21 cellular contexts compared by ENCODE assay signal in genomic region chr20:48924711-48925109, GRCh38. TPM values are rescaled to one million over a fixed set of nuclear protein-coding genes. Genes with fewer than 3 reads are reported as not detected.
DNase-seq lines count a peak whose midpoint lies in the region; ATAC-seq and FAIRE-seq lines count a peak whose summit lies in the region.
"Had no signal": no experiment of that assay in that cellular context is flagged by ENCODE, and none has a peak within 500 bp of the region (broad histone marks: within the 10 kb centered on the region; RNA-seq: fewer than 3 reads in every experiment).

No MANE protein-coding gene starts in this region.

- intact Hi-C loops in dendritic cell treated with granulocyte-macrophage colony-stimulating factor and Interleukin-4, amounts not matched to agents 40 ng/mL and 50 ng/mL, for 4 days (cut with micrococcal nuclease): loop anchor here (5.0 kb wide), 3 partner anchors 38 to 212 kb away; no protein-coding TSS in a partner anchor

- peaks cover 74% of the 10 kb centered on the region for H3K4me1 Mint-ChIP-seq in activated naive CD4-positive, alpha-beta T cell treated with anti-CD3 and anti-CD28 coated beads, Interleukin-2, amount 50 U/mL, for 24 hours
- H3K4me1 Mint-ChIP-seq in activated naive CD4-positive, alpha-beta T cell treated with anti-CD3 and anti-CD28 coated beads, Interleukin-2, amount 10 ng/mL, durations not matched to agents 7 days and 5 days: peaks cover 40% of the 10 kb centered on the region
- H3K4me1 Mint-ChIP-seq in dendritic cell treated with granulocyte-macrophage colony-stimulating factor and Interleukin-4, amounts not matched to agents 40 ng/mL and 50 ng/mL, for 4 days (ENCODE audit: low read depth): peaks cover 57% of the 10 kb centered on the region

- H3K27ac Mint-ChIP-seq in activated naive CD4-positive, alpha-beta T cell treated with anti-CD3 and anti-CD28 coated beads, Interleukin-2, amount 50 U/mL, for 24 hours: peak overlapping the region; percentile 36
- no peak overlapping the region for H3K27ac Mint-ChIP-seq in activated naive CD4-positive, alpha-beta T cell treated with anti-CD3 and anti-CD28 coated beads, Interleukin-2, amount 10 ng/mL, durations not matched to agents 7 days and 5 days
- H3K27ac Mint-ChIP-seq in dendritic cell treated with granulocyte-macrophage colony-stimulating factor and Interleukin-4, amounts not matched to agents 40 ng/mL and 50 ng/mL, for 4 days: peak overlapping the region; percentile 71
- H3K27ac Mint-ChIP-seq: activated naive CD8-positive, alpha-beta T cell treated with anti-CD3 and anti-CD28 coated beads, Interleukin-2, amount 10 ng/mL, durations not matched to agents 7 days and 5 days had no signal

- H3K79me2 ChIP-seq in Karpas-422 (ENCODE audit: low read length): peaks cover 74% of the 10 kb centered on the region

- no peak overlapping the region for H3K4me3 Mint-ChIP-seq in activated naive CD4-positive, alpha-beta T cell treated with anti-CD3 and anti-CD28 coated beads, Interleukin-2, amount 50 U/mL, for 24 hours
- H3K4me3 Mint-ChIP-seq in activated naive CD4-positive, alpha-beta T cell treated with anti-CD3 and anti-CD28 coated beads, Interleukin-2, amount 10 ng/mL, durations not matched to agents 7 days and 5 days: no peak overlapping the region
- H3K4me3 Mint-ChIP-seq in dendritic cell treated with granulocyte-macrophage colony-stimulating factor and Interleukin-4, amounts not matched to agents 40 ng/mL and 50 ng/mL, for 4 days: peak overlapping the region; percentile 44
- H3K4me3 Mint-ChIP-seq: activated naive CD8-positive, alpha-beta T cell treated with anti-CD3 and anti-CD28 coated beads, Interleukin-2, amount 10 ng/mL, durations not matched to agents 7 days and 5 days had no signal

- no peaks in the 10 kb centered on the region for H3K27me3 Mint-ChIP-seq in activated naive CD4-positive, alpha-beta T cell treated with anti-CD3 and anti-CD28 coated beads, Interleukin-2, amount 50 U/mL, for 24 hours
- H3K27me3 Mint-ChIP-seq in activated naive CD4-positive, alpha-beta T cell treated with anti-CD3 and anti-CD28 coated beads, Interleukin-2, amount 10 ng/mL, durations not matched to agents 7 days and 5 days: no peaks in the 10 kb centered on the region
- no peaks in the 10 kb centered on the region for H3K27me3 Mint-ChIP-seq in dendritic cell treated with granulocyte-macrophage colony-stimulating factor and Interleukin-4, amounts not matched to agents 40 ng/mL and 50 ng/mL, for 4 days
- H3K27me3 Mint-ChIP-seq: activated naive CD8-positive, alpha-beta T cell treated with anti-CD3 and anti-CD28 coated beads, Interleukin-2, amount 10 ng/mL, durations not matched to agents 7 days and 5 days; effector memory CD8-positive, alpha-beta T cell had no signal

- H3K9me2 ChIP-seq in Karpas-422 (replicated peaks; ENCODE audit: insufficient read depth, low read length): no peaks in the 10 kb centered on the region

- no peaks in the 10 kb centered on the region for H3K27me3 ChIP-seq in Karpas-422 (ENCODE audit: low read length)
- H3K27me3 ChIP-seq in small intestine (ENCODE audit: control insufficient read depth in 2 of 2, insufficient read depth in 2 of 2, low read length in 2 of 2): no peaks in the 10 kb centered on the region
- H3K27me3 ChIP-seq: MG63, uterus had no signal

- no peak for DNase-seq in activated naive CD4-positive, alpha-beta T cell treated with anti-CD3 and anti-CD28 coated beads, Interleukin-2, amount 10 ng/mL, durations not matched to agents 7 days and 5 days
- no peak for DNase-seq in Karpas-422
- no peak for DNase-seq in small intestine
- no peak for DNase-seq in cortex of kidney (lab: John Stamatoyannopoulos, UW)
- DNase-seq: activated CD4-positive, alpha-beta T cell treated with anti-CD3 and anti-CD28 coated beads, Interleukin-2, amount 50 U/mL, for 1 hour; activated naive CD8-positive, alpha-beta T cell treated with anti-CD3 and anti-CD28 coated beads, Interleukin-2, amount 10 ng/mL, durations not matched to agents 7 days and 5 days; activated T-cell treated with anti-CD3 and anti-CD28 coated beads, Interleukin-2, amount 50 U/mL, for 1 hour; DMS79; effector memory CD8-positive, alpha-beta T cell; hypothalamus; MG63; NCI-H187 treated with DMSO at 0.1 percent for 48 hours; NCI-H510A; stimulated activated naive CD4-positive, alpha-beta T cell treated with Interleukin-2 at 50 U/mL for 16 hours; uterus had no signal

- no peaks in the 10 kb centered on the region for H3K9me3 Mint-ChIP-seq in activated naive CD4-positive, alpha-beta T cell treated with anti-CD3 and anti-CD28 coated beads, Interleukin-2, amount 50 U/mL, for 24 hours
- no peaks in the 10 kb centered on the region for H3K9me3 Mint-ChIP-seq in activated naive CD4-positive, alpha-beta T cell treated with anti-CD3 and anti-CD28 coated beads, Interleukin-2, amount 10 ng/mL, durations not matched to agents 7 days and 5 days
- no peaks in the 10 kb centered on the region for H3K9me3 Mint-ChIP-seq in dendritic cell treated with granulocyte-macrophage colony-stimulating factor and Interleukin-4, amounts not matched to agents 40 ng/mL and 50 ng/mL, for 4 days
- H3K9me3 Mint-ChIP-seq: effector memory CD8-positive, alpha-beta T cell had no signal

- H3K36me3 Mint-ChIP-seq in activated naive CD4-positive, alpha-beta T cell treated with anti-CD3 and anti-CD28 coated beads, Interleukin-2, amount 50 U/mL, for 24 hours: peaks cover 2% of the 10 kb centered on the region
- peaks cover 4% of the 10 kb centered on the region for H3K36me3 Mint-ChIP-seq in activated naive CD4-positive, alpha-beta T cell treated with anti-CD3 and anti-CD28 coated beads, Interleukin-2, amount 10 ng/mL, durations not matched to agents 7 days and 5 days
- H3K36me3 Mint-ChIP-seq in dendritic cell treated with granulocyte-macrophage colony-stimulating factor and Interleukin-4, amounts not matched to agents 40 ng/mL and 50 ng/mL, for 4 days (ENCODE audit: low read depth): peaks cover 14% of the 10 kb centered on the region

- no peak overlapping the region for H2AFZ ChIP-seq in Karpas-422 (ENCODE audit: low read length)

- 26 to 42% (median 34%) methylated on average over 3 of the region's 3 CpGs for WGBS in small intestine, 3 donors

- peak overlapping the region; percentile 92 for H3K4me2 ChIP-seq in Karpas-422 (ENCODE audit: low read depth, low read length, poor library complexity, severe bottlenecking)

- H3K4me3 ChIP-seq in Karpas-422 (ENCODE audit: low read length): peak overlapping the region; percentile 76
- H3K4me3 ChIP-seq in small intestine (ENCODE audit: low read depth in 1 of 2, low read length in 2 of 2): no peak overlapping the region
- H3K4me3 ChIP-seq: MG63, uterus had no signal

- no peaks in the 10 kb centered on the region for H4K20me1 ChIP-seq in Karpas-422 (ENCODE audit: insufficient read depth, low read depth, low read length)

- FAIRE-seq in small intestine (lab: Jason Lieb, UNC): no peak

- H3K4me1 ChIP-seq in Karpas-422 (ENCODE audit: low read length) (peaks cover 45% of the 10 kb centered on the region), small intestine (ENCODE audit: control insufficient read depth in 2 of 2, insufficient read depth in 1 of 2, low read depth in 1 of 2, low read length in 1 of 2) (peaks cover 2 to 21% of the 10 kb centered on the region in 2 donors)

- peak overlapping the region; percentile 83 for H3K27ac ChIP-seq in Karpas-422 (ENCODE audit: low read length)
- peak overlapping the region; percentile 36 to 84 for H3K27ac ChIP-seq in small intestine (ENCODE audit: low read depth in 1 of 2, low read length in 1 of 2)
- H3K27ac ChIP-seq: C4-2B, uterus had no signal

- H3K36me3 ChIP-seq in Karpas-422 (ENCODE audit: insufficient read depth, low read length) (no peaks in the 10 kb centered on the region), small intestine (ENCODE audit: control insufficient read depth in 2 of 2, insufficient read depth in 2 of 2, low read length in 2 of 2) (no peaks in the 10 kb centered on the region)
- H3K36me3 ChIP-seq: uterus had no signal

- ATAC-seq in GM21423 (IDR thresholded peaks at IDR 0.05; ENCODE audit: unreplicated experiment) (no peak), HG03175 (IDR thresholded peaks at IDR 0.05; ENCODE audit: unreplicated experiment) (no peak)
- ATAC-seq: effector memory CD8-positive, alpha-beta T cell; Panc1 had no signal

- CTCF ChIA-PET in activated naive CD4-positive, alpha-beta T cell treated with anti-CD3 and anti-CD28 coated beads, Interleukin-2, amount 10 ng/mL, durations not matched to agents 7 days and 5 days (lab: Charles Lee): no interaction called here

- peak overlapping the region; percentile 78 for H3K9ac ChIP-seq in Karpas-422 (ENCODE audit: low read length)

- H3K9me3 ChIP-seq in Karpas-422 (ENCODE audit: low read length) (no peaks in the 10 kb centered on the region), small intestine (ENCODE audit: control insufficient read depth, low read depth) (no peaks in the 10 kb centered on the region)
- H3K9me3 ChIP-seq: MG63, uterus had no signal

RNA-seq across cellular contexts. Expression of gene ARFGEF2, which starts 3.2 kb away (rescaled TPM):
- 28.7 and 37.9 TPM in 2 replicates for total RNA-seq in Karpas-422 (2014; rRNA removed; shearing (Covaris generic); ENCODE audit: low replicate concordance)
- polyA plus RNA-seq in small intestine: 10 to 100 TPM; 10.8 to 15.1 (median 13.4) TPM
